ENCODE assay signal across 17 cellular contexts in the genomic region with DNA sequence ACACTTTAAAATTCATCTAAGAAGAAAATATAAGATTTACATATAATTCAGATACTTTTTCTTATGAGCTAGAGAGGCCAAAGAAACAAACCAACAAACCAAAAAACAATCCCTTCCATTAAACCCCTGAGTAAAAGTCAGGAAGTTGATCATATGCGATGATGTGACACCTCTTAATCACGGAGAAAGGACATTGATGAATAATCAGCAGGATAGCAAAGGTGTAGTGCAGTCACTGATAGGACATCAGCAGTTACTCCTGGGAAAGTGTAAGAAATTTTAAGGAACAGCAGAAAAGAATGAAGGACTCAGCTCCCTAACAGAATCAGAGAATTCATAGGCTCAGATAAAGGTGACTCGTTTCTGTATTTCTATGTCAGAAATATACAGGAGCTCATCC.
DNase-seq lines count a peak whose midpoint lies in the region; ATAC-seq and TF ChIP-seq lines count a peak whose summit lies in the region.
"Had no signal": no experiment of that assay in that cellular context is flagged by ENCODE, and none has a peak within 500 bp of the region (broad histone marks: within the 10 kb centered on the region; RNA-seq: fewer than 3 reads in every experiment).

No MANE protein-coding gene starts in this region.

- no peak overlapping the region for H2AFZ ChIP-seq in DND-41 (ENCODE audit: low read depth, low read length)
- H2AFZ ChIP-seq in OCI-LY3 (ENCODE audit: low read depth, low read length) = no peak overlapping the region

- peaks cover 14% of the 10 kb centered on the region for H3K4me1 Mint-ChIP-seq in neural crest cell
- H3K4me1 Mint-ChIP-seq: activated CD4-positive, alpha-beta T cell treated with anti-CD3 and anti-CD28 coated beads for 36 hours had no signal

- no peaks in the 10 kb centered on the region for H3K9me3 Mint-ChIP-seq in neural crest cell
- H3K9me3 Mint-ChIP-seq: stimulated activated naive CD8-positive, alpha-beta T cell treated with anti-CD3 and anti-CD28 coated beads, Interleukin-15, Interleukin-2, amounts not matched to agents 100 ng/mL and 50 ng/mL, for 24 hours; T-cell had no signal

- ATAC-seq in DND-41 (ENCODE audit: insufficient read depth, low read depth) (no peak), GM19397 (IDR thresholded peaks at IDR 0.05; ENCODE audit: unreplicated experiment) (no peak), body of pancreas (no peak)
- ATAC-seq: activated CD4-positive, alpha-beta T cell treated with anti-CD3 and anti-CD28 coated beads for 36 hours; T-cell had no signal

- peaks cover 17% of the 10 kb centered on the region for H3K27me3 ChIP-seq in DND-41 (ENCODE audit: insufficient read depth, low read length, poor library complexity)
- H3K27me3 ChIP-seq in OCI-LY3 (ENCODE audit: low read depth, low read length) = peaks cover 14% of the 10 kb centered on the region; the same call in 1 of the 2 replicates
- no peaks in the 10 kb centered on the region for H3K27me3 ChIP-seq in body of pancreas
- H3K27me3 ChIP-seq: cardiac muscle cell, tibial nerve had no signal

- TF ChIP-seq CTCF in DND-41 (IDR thresholded peaks at IDR 0.05; ENCODE audit: borderline replicate concordance, extremely low read depth, low read length, poor library complexity, severe bottlenecking) = no peak
- no peak for TF ChIP-seq CTCF in OCI-LY3 (IDR thresholded peaks at IDR 0.05; ENCODE audit: low read depth, low read length)
- no peak for TF ChIP-seq CTCF in epithelial cell of esophagus (IDR thresholded peaks at IDR 0.05; ENCODE audit: insufficient read depth, low read depth, low read length, missing control alignments)
- TF ChIP-seq CTCF in neural crest cell (conservative IDR thresholded peaks at IDR 0.05) = no peak
- no peak for TF ChIP-seq CTCF in body of pancreas (IDR thresholded peaks at IDR 0.05)

- H3K36me3 ChIP-seq in DND-41 (ENCODE audit: insufficient read depth, low read length) = no peaks in the 10 kb centered on the region
- H3K36me3 ChIP-seq in OCI-LY3 (replicated peaks; ENCODE audit: low read depth, low read length) = no peaks in the 10 kb centered on the region
- H3K36me3 ChIP-seq in body of pancreas (replicated peaks in 1 of 2; ENCODE audit: insufficient read depth in 1 of 2, low read depth in 2 of 2) = no peaks in the 10 kb centered on the region
- H3K36me3 ChIP-seq: cardiac muscle cell, spleen, tibial nerve had no signal

- no peak overlapping the region for H3K27ac ChIP-seq in DND-41 (ENCODE audit: low read length)
- no peak overlapping the region for H3K27ac ChIP-seq in OCI-LY3 (ENCODE audit: low read length)
- H3K27ac ChIP-seq in body of pancreas = no peak overlapping the region
- H3K27ac ChIP-seq: cardiac muscle cell, HL-60, spleen, tibial nerve had no signal

- H3K79me2 ChIP-seq in DND-41 (ENCODE audit: insufficient read depth, low read length) = no peaks in the 10 kb centered on the region
- no peaks in the 10 kb centered on the region for H3K79me2 ChIP-seq in OCI-LY3 (ENCODE audit: low read length)

- H3K36me3 Mint-ChIP-seq in neural crest cell (ENCODE audit: low read depth) = peaks cover 10% of the 10 kb centered on the region
- H3K36me3 Mint-ChIP-seq: T-cell had no signal

- no peak overlapping the region for H3K9ac ChIP-seq in DND-41 (ENCODE audit: low read depth, low read length)
- H3K9ac ChIP-seq in OCI-LY3 (ENCODE audit: low read length) = no peak overlapping the region

- H3K4me2 ChIP-seq in DND-41 (ENCODE audit: insufficient read depth, low read length) (0 out of 2 replicates have a peak overlapping the region, but pooled peaks have one; percentile 21), OCI-LY3 (ENCODE audit: low read length) (peak overlapping the region; percentile 28)

- no peaks in the 10 kb centered on the region for H3K4me1 ChIP-seq in DND-41 (ENCODE audit: insufficient read depth, low read length)
- 0 out of 2 replicates have a peak, but pooled peaks cover 4% of the 10 kb centered on the region for H3K4me1 ChIP-seq in OCI-LY3 (ENCODE audit: low read length)
- no peaks in the 10 kb centered on the region for H3K4me1 ChIP-seq in body of pancreas

- TF ChIP-seq POLR2A in erythroblast (IDR thresholded peaks at IDR 0.05; ENCODE audit: low read length) (no peak), body of pancreas (IDR thresholded peaks at IDR 0.05) (no peak)

- H3K27ac Mint-ChIP-seq in neural crest cell (ENCODE audit: unreplicated experiment) = peak overlapping the region; percentile 93
- H3K27ac Mint-ChIP-seq: activated CD4-positive, alpha-beta T cell treated with anti-CD3 and anti-CD28 coated beads for 36 hours; dendritic cell treated with granulocyte-macrophage colony-stimulating factor and Interleukin-4, amounts not matched to agents 40 ng/mL and 50 ng/mL, for 4 days; stimulated activated naive CD8-positive, alpha-beta T cell treated with anti-CD3 and anti-CD28 coated beads, Interleukin-15, Interleukin-2, amounts not matched to agents 100 ng/mL and 50 ng/mL, for 24 hours; T-cell had no signal

- H3K27me3 Mint-ChIP-seq in neural crest cell (ENCODE audit: low read depth) = no peaks in the 10 kb centered on the region
- H3K27me3 Mint-ChIP-seq: dendritic cell treated with granulocyte-macrophage colony-stimulating factor and Interleukin-4, amounts not matched to agents 40 ng/mL and 50 ng/mL, for 4 days had no signal

- WGBS in body of pancreas, 2 donors = 7 to 16% methylated on average over 3 of the region's 3 CpGs

- no peak overlapping the region for H3K4me3 Mint-ChIP-seq in neural crest cell
- H3K4me3 Mint-ChIP-seq: activated CD4-positive, alpha-beta T cell treated with anti-CD3 and anti-CD28 coated beads for 36 hours; dendritic cell treated with granulocyte-macrophage colony-stimulating factor and Interleukin-4, amounts not matched to agents 40 ng/mL and 50 ng/mL, for 4 days; stimulated activated naive CD8-positive, alpha-beta T cell treated with anti-CD3 and anti-CD28 coated beads, Interleukin-15, Interleukin-2, amounts not matched to agents 100 ng/mL and 50 ng/mL, for 24 hours; T-cell had no signal

- H4K20me1 ChIP-seq in DND-41 (ENCODE audit: insufficient read depth, low read length) (no peaks in the 10 kb centered on the region), OCI-LY3 (ENCODE audit: insufficient read depth, low read length) (no peaks in the 10 kb centered on the region)

- H3K4me3 ChIP-seq in DND-41 (ENCODE audit: low read depth in 1 of 2, low read length in 2 of 2) (no peak overlapping the region), OCI-LY3 (ENCODE audit: low read length) (no peak overlapping the region), epithelial cell of esophagus (ENCODE audit: low read length) (no peak overlapping the region), body of pancreas (no peak overlapping the region)
- H3K4me3 ChIP-seq: cardiac muscle cell, spleen, tibial nerve had no signal

- intact Hi-C loops in body of pancreas (cut with DNase I) = no loop called here

- DNase-seq in DND-41 = no peak
- DNase-seq in epithelial cell of esophagus (ENCODE audit: low read depth) = peak; percentile 11
- DNase-seq in neural crest cell (ENCODE audit: low read depth, low spot score) = no peak
- DNase-seq in erythroblast (lab: John Stamatoyannopoulos, UW) = no peak
- no peak for DNase-seq in amygdala (lab: John Stamatoyannopoulos, UW)
- DNase-seq in body of pancreas = no peak
- DNase-seq: occipital lobe, spleen had no signal

- no peaks in the 10 kb centered on the region for H3K9me3 ChIP-seq in DND-41 (ENCODE audit: insufficient read depth, low read length, severe bottlenecking)
- H3K9me3 ChIP-seq in OCI-LY3 (ENCODE audit: insufficient read depth, low read length) = 0 out of 2 replicates have a peak, but pooled peaks cover 6% of the 10 kb centered on the region
- no peaks in the 10 kb centered on the region for H3K9me3 ChIP-seq in body of pancreas
- H3K9me3 ChIP-seq: tibial nerve had no signal
